In genomic region chr7:29921404-29922010, GRCh38 we compare ENCODE assay signal across 8 cellular contexts.
DNase-seq lines count a peak whose midpoint lies in the region; ATAC-seq and TF ChIP-seq lines count a peak whose summit lies in the region.

No MANE protein-coding gene starts in this region.

- peaks cover 2% of the 10 kb centered on the region; the same call in 1 of the 2 replicates for H3F3A ChIP-seq in DOHH2 (ENCODE audit: control insufficient read depth, insufficient read depth)

- H3K27ac ChIP-seq in DOHH2 (ENCODE audit: low read depth, low read length) (no peak overlapping the region), neutrophil (no peak overlapping the region)

- TF ChIP-seq CTCF in DOHH2 (IDR thresholded peaks at IDR 0.05; ENCODE audit: low read depth, low read length, poor library complexity, severe bottlenecking) = peak; percentile 99
- peak; percentile 96 for TF ChIP-seq CTCF in fibroblast of pulmonary artery (IDR thresholded peaks at IDR 0.05; ENCODE audit: low read length, missing control alignments)
- TF ChIP-seq CTCF in neutrophil (IDR thresholded peaks at IDR 0.05) = peak; percentile 72

- no peaks in the 10 kb centered on the region for H3K4me1 ChIP-seq in DOHH2 (ENCODE audit: control insufficient read depth, low read length)
- no peaks in the 10 kb centered on the region for H3K4me1 ChIP-seq in neutrophil (ENCODE audit: control insufficient read depth in 1 of 2, insufficient read depth in 1 of 2, low read depth in 1 of 2, low read length in 1 of 2)

- ATAC-seq in GM21423 (IDR thresholded peaks at IDR 0.05; ENCODE audit: unreplicated experiment) (peak; percentile 83), GM19324 (IDR thresholded peaks at IDR 0.05; ENCODE audit: low FRiP score, unreplicated experiment) (no peak)

- no peaks in the 10 kb centered on the region for H3K79me2 ChIP-seq in DOHH2 (ENCODE audit: control insufficient read depth, low read length)

- no peaks in the 10 kb centered on the region for H3K9me2 ChIP-seq in DOHH2 (replicated peaks; ENCODE audit: control insufficient read depth, low read length)

- no peak overlapping the region for H3K4me2 ChIP-seq in DOHH2 (ENCODE audit: low read length)

- H3K9me3 ChIP-seq in DOHH2 (ENCODE audit: control insufficient read depth, insufficient read depth, low read length) = no peaks in the 10 kb centered on the region
- H3K9me3 ChIP-seq in neutrophil = no peaks in the 10 kb centered on the region

- peak; percentile 46 for DNase-seq in HPDE6-E6E7 (ENCODE audit: extremely low spot score)
- DNase-seq in NCI-H748 treated with DMSO at 0.1 percent for 48 hours (lab: John Stamatoyannopoulos, UW) = peak; percentile 70
- DNase-seq in activated CD8-positive, alpha-beta memory T cell treated with anti-CD3 and anti-CD28 coated beads, Interleukin-2, amount 50 U/mL, for 48 hours = peak; percentile 59
- DNase-seq in fibroblast of pulmonary artery (ENCODE audit: low read depth) = peak; percentile 77

- H3K36me3 ChIP-seq in DOHH2 (ENCODE audit: control insufficient read depth, low read length) (peaks cover 29% of the 10 kb centered on the region), neutrophil (no peaks in the 10 kb centered on the region)

- H3K4me3 ChIP-seq in DOHH2 (ENCODE audit: low read length) (no peak overlapping the region), fibroblast of pulmonary artery (replicated peaks; ENCODE audit: low read depth, low read length) (no peak overlapping the region), neutrophil (ENCODE audit: low read depth in 1 of 2, low read length in 1 of 2) (no peak overlapping the region)

- H3K27me3 ChIP-seq in DOHH2 (ENCODE audit: control insufficient read depth, low read length) (no peaks in the 10 kb centered on the region), neutrophil (no peaks in the 10 kb centered on the region)

- H4K20me1 ChIP-seq in DOHH2 (ENCODE audit: control insufficient read depth, insufficient read depth, low read depth, low read length) = 0 out of 2 replicates have a peak, but pooled peaks cover 4% of the 10 kb centered on the region
